Comparison of ENCODE assay signal across 29 cellular contexts in the genomic region with DNA sequence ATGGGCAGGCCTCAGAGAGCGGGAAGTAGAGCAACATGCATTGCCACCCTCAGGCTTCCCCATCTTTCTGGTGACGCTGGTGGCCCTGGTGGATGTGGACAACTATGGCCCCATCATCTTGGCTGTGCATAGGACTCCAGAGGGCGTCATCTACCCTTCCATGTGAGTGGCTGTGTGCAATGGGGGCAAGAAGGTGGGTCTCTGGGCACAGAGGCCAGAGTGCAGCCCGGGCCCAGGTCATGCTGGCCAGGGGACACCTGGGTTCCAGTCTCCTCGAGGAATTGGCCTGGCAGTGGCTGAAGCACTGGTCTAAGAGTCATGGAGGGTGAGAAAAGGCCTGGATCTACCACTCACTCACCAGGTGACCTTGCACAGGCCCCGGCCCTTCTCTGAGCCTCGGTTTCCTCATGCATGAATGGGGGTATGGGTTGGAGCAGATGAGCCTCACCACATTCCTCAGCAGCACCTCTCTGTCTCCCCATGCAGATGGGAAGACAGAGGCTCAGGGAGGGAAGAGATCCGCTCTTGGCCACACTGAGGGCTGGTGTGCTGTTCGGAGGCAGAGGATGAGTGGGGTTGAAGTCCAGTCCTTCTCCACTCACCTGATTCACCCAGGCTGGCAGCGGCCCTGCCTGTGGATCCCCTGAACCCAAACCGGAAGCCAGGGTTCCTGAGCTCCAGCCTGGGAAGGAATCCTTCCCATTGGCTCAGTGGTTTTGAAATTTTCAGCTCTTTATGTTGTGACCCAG. TPM values are rescaled to one million over a fixed set of nuclear protein-coding genes. Genes with fewer than 3 reads are reported as not detected.
"Had no signal": no experiment of that assay in that cellular context is flagged by ENCODE, and none has a peak within 500 bp of the region (broad histone marks: within the 10 kb centered on the region; RNA-seq: fewer than 3 reads in every experiment).

No MANE protein-coding gene starts in this region.

- H3K27me3 ChIP-seq: adrenal gland, ascending aorta, brain microvascular endothelial cell, foreskin keratinocyte, thyroid gland, upper lobe of right lung had no signal

- ATAC-seq: activated T-cell treated with anti-CD3 and anti-CD28 coated beads, Interleukin-2, amount 50 U/mL, for 4 hours; foreskin keratinocyte; lower lobe of right lung; mucosa of descending colon; upper lobe of right lung; WTC11 had no signal

- H3K36me3 ChIP-seq: ascending aorta, brain microvascular endothelial cell had no signal

- H3K4me3 ChIP-seq: adrenal gland, ascending aorta, lower lobe of right lung, mucosa of descending colon, thyroid gland, upper lobe of right lung had no signal

- H3K4me1 ChIP-seq: adrenal gland, ascending aorta, foreskin keratinocyte, lower lobe of right lung, thyroid gland, upper lobe of right lung had no signal

- H3K27me3 Mint-ChIP-seq: activated naive CD8-positive, alpha-beta T cell; progenitor cell of endocrine pancreas had no signal

- H3K4me1 Mint-ChIP-seq: WTC11 had no signal

- H3K9me3 ChIP-seq: adrenal gland, ascending aorta, lower lobe of right lung, mucosa of descending colon, thyroid gland, upper lobe of right lung had no signal

- H3K4me3 Mint-ChIP-seq: activated naive CD8-positive, alpha-beta T cell; activated T-cell treated with anti-CD3 and anti-CD28 coated beads, Interleukin-2, amount 50 U/mL, for 4 hours; neural crest cell; WTC11 had no signal

- H3K36me3 Mint-ChIP-seq: activated naive CD8-positive, alpha-beta T cell; WTC11 had no signal

- H3K27ac Mint-ChIP-seq: activated naive CD8-positive, alpha-beta T cell; activated T-helper 2 cell treated with anti-CD3 and anti-CD28 coated beads, Interferon-gamma antibody, Interleukin-2, Interleukin-4, amounts not matched to agents 10 μg/mL and 5 μg/mL and 100 μg/mL, durations not matched to agents 14 hours and 24 hours and 36 hours; progenitor cell of endocrine pancreas; WTC11 had no signal

- DNase-seq: activated CD4-positive, alpha-beta T cell treated with anti-CD3 and anti-CD28 coated beads for 4 hours; activated CD4-positive, alpha-beta T cell treated with anti-CD3 and anti-CD28 coated beads, Interleukin-2, amount 50 U/mL, for 48 hours; activated CD8-positive, alpha-beta memory T cell treated with anti-CD3 and anti-CD28 coated beads, Interleukin-2, amount 50 U/mL, for 48 hours; activated naive CD4-positive, alpha-beta T cell; activated T-cell treated with anti-CD3 and anti-CD28 coated beads, Interleukin-2, amount 50 U/mL, for 4 hours; adrenal gland; brain microvascular endothelial cell; caudate nucleus; dermis blood vessel endothelial cell; effector CD8-positive, alpha-beta T cell; foreskin keratinocyte; glutamatergic neuron; hippocampal formation; lower lobe of right lung; mesendoderm; mucosa of descending colon; retina; stimulated activated CD4-positive, alpha-beta T cell treated with anti-CD3 and anti-CD28 coated beads, Interleukin-4, amount 100 ng/mL, for 1 hour; stimulated activated naive CD4-positive, alpha-beta T cell; T-helper 1 cell; thyroid gland; upper lobe of right lung had no signal

- H3K9me3 Mint-ChIP-seq: activated T-cell treated with anti-CD3 and anti-CD28 coated beads, Interleukin-2, amount 50 U/mL, for 4 hours; activated T-helper 2 cell treated with anti-CD3 and anti-CD28 coated beads, Interferon-gamma antibody, Interleukin-2, Interleukin-4, amounts not matched to agents 10 μg/mL and 5 μg/mL and 100 μg/mL, durations not matched to agents 14 hours and 24 hours and 36 hours; neural crest cell; WTC11 had no signal

- H3K27ac ChIP-seq: adrenal gland, ascending aorta, brain microvascular endothelial cell, foreskin keratinocyte, lower lobe of right lung, thyroid gland, upper lobe of right lung had no signal

RNA-seq across cellular contexts. Expression of a gene that starts 7.2 kb away (rescaled TPM):
- total RNA-seq: activated CD8-positive, alpha-beta memory T cell treated with anti-CD3 and anti-CD28 coated beads for 36 hours; activated T-cell treated with anti-CD3 and anti-CD28 coated beads, Interleukin-2, amount 50 U/mL, for 4 hours; activated T-helper 2 cell treated with anti-CD3 and anti-CD28 coated beads, Interferon-gamma antibody, Interleukin-2, Interleukin-4, amounts not matched to agents 10 μg/mL and 5 μg/mL and 100 μg/mL, durations not matched to agents 14 hours and 24 hours and 36 hours; ascending aorta; foreskin keratinocyte; neural crest cell; progenitor cell of endocrine pancreas had no signal

RNA-seq across cellular contexts. Expression of a gene that starts 33.7 kb away (rescaled TPM):
- total RNA-seq: activated CD8-positive, alpha-beta memory T cell treated with anti-CD3 and anti-CD28 coated beads for 36 hours; activated T-cell treated with anti-CD3 and anti-CD28 coated beads, Interleukin-2, amount 50 U/mL, for 4 hours; activated T-helper 2 cell treated with anti-CD3 and anti-CD28 coated beads, Interferon-gamma antibody, Interleukin-2, Interleukin-4, amounts not matched to agents 10 μg/mL and 5 μg/mL and 100 μg/mL, durations not matched to agents 14 hours and 24 hours and 36 hours; adrenal gland; ascending aorta; dermis blood vessel endothelial cell; foreskin keratinocyte; mucosa of descending colon; upper lobe of right lung; WTC11 had no signal
